13 cellular contexts compared by ENCODE assay signal in the genomic region with DNA sequence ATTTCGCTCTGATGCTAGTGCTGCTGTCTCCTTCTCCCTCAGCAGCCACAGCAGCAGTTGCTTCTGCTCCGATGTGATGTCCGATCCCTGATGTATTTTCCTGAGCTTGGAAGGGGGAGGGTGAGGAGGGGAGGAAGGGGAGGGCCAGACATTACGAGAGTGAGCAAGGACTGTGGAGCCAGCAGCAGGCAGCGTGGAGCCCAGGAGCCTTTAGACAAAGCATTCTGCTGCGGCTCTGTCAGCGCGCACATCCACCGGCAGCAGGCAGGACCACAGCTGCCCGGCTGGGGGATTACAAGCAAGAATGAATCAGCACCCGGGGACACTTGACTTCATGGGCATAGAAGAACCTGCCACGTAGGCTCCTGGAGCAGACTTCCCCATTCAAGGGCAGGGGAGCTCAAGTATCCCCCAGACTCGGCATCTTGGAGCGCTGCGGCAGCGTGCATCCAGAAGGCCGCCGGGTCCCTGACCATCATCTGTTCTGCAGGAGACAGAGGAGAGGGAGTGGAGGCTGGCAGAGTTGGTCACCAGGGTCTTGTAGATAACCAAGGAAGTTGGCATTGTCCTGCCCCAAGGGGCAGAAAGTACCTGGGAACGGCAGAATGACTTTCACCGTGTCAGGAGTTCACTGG.
A peak's percentile ranks its signal among the peaks of the same experiment; 100 is the strongest.
DNase-seq lines count a peak whose midpoint lies in the region; ATAC-seq and TF ChIP-seq lines count a peak whose summit lies in the region.
"Had no signal": no experiment of that assay in that cellular context is flagged by ENCODE, and none has a peak within 500 bp of the region (broad histone marks: within the 10 kb centered on the region; RNA-seq: fewer than 3 reads in every experiment).

No MANE protein-coding gene starts in this region.

- no peak overlapping the region for H3K9ac ChIP-seq in BLaER1 treated with 17β-estradiol and CSF1 and Interleukin-3, amounts not matched to agents 10 nM and 100 nM
- no peak overlapping the region for H3K9ac ChIP-seq in neural progenitor cell

- POLR2A ChIA-PET in OCI-LY7 (lab: Charles Lee), result no interaction called here

- ATAC-seq in Right ventricle myocardium superior (ENCODE audit: poor library complexity) (peak; percentile 51), GM18873 (IDR thresholded peaks at IDR 0.05; ENCODE audit: low FRiP score, unreplicated experiment) (no peak)
- ATAC-seq: body of pancreas had no signal

- H3K27ac Mint-ChIP-seq in neural progenitor cell, result peak overlapping the region; percentile 44
- H3K27ac Mint-ChIP-seq in activated naive CD8-positive, alpha-beta T cell treated with anti-CD3 and anti-CD28 coated beads for 36 hours, result no peak overlapping the region
- H3K27ac Mint-ChIP-seq: activated T-helper 2 cell treated with anti-CD3 and anti-CD28 coated beads, Interferon-gamma antibody, Interleukin-2, Interleukin-4, amounts not matched to agents 10 μg/mL and 5 μg/mL and 100 μg/mL, durations not matched to agents 14 hours and 24 hours and 36 hours had no signal

- no TSS peak for BruUV-seq in OCI-LY7 (replicated peaks; lab: Mats Ljungman, UMichigan)

- peaks cover 13 to 51% (median 38%) of the 10 kb centered on the region in 10 experiments for H3K4me1 ChIP-seq in BLaER1 treated with 17β-estradiol and CSF1 and Interleukin-3, amounts not matched to agents 10 nM and 100 nM
- H3K4me1 ChIP-seq in OCI-LY7 (ENCODE audit: insufficient read depth, low read length, poor library complexity, severe bottlenecking), result peaks cover 9% of the 10 kb centered on the region
- H3K4me1 ChIP-seq in neural progenitor cell, result peaks cover 15% of the 10 kb centered on the region
- peaks cover 0 to 9% (median 0%) of the 10 kb centered on the region in 4 donors for H3K4me1 ChIP-seq in Peyer's patch
- H3K4me1 ChIP-seq: body of pancreas had no signal

- peaks cover 2% of the 10 kb centered on the region for H3K27me3 Mint-ChIP-seq in neural progenitor cell (ENCODE audit: insufficient read depth, low read depth)
- H3K27me3 Mint-ChIP-seq in activated naive CD8-positive, alpha-beta T cell treated with anti-CD3 and anti-CD28 coated beads for 36 hours, result no peaks in the 10 kb centered on the region

- H3F3A ChIP-seq in neural progenitor cell (ENCODE audit: low read depth), result peaks cover 11% of the 10 kb centered on the region

- DNase-seq in OCI-LY7 (ENCODE audit: low spot score), result no peak
- DNase-seq in Right ventricle myocardium superior, result peak; percentile 68
- DNase-seq in neural progenitor cell (ENCODE audit: low spot score), result peak; percentile 85
- no peak for DNase-seq in activated naive CD8-positive, alpha-beta T cell treated with anti-CD3 and anti-CD28 coated beads for 36 hours
- DNase-seq in activated CD4-positive, alpha-beta T cell treated with anti-CD3 and anti-CD28 coated beads for 4 hours, result no peak
- DNase-seq in Peyer's patch, result no peak
- DNase-seq: activated CD4-positive, alpha-beta T cell treated with anti-CD3 and anti-CD28 coated beads, Interleukin-2, amount 50 U/mL, for 4 hours; body of pancreas; NCI-H1048; NCI-H446 treated with DMSO at 0.1 percent for 48 hours had no signal

- no peaks in the 10 kb centered on the region for H3K79me2 ChIP-seq in OCI-LY7 (ENCODE audit: insufficient read depth, low read depth, low read length)
- H3K79me2 ChIP-seq in neural progenitor cell (ENCODE audit: low read depth), result no peaks in the 10 kb centered on the region

- H3K9me2 ChIP-seq in OCI-LY7 (ENCODE audit: insufficient read depth, low read length), result no peaks in the 10 kb centered on the region

- no peaks in the 10 kb centered on the region for H3K9me3 ChIP-seq in BLaER1 treated with 17β-estradiol and CSF1 and Interleukin-3, amounts not matched to agents 10 nM and 100 nM (replicated peaks in 1 of 11)
- H3K9me3 ChIP-seq in OCI-LY7 (ENCODE audit: low read length) (no peaks in the 10 kb centered on the region), neural progenitor cell (ENCODE audit: low read depth) (no peaks in the 10 kb centered on the region), Peyer's patch (no peaks in the 10 kb centered on the region)
- H3K9me3 ChIP-seq: body of pancreas had no signal

- H3K36me3 Mint-ChIP-seq in neural progenitor cell, result peaks cover 5% of the 10 kb centered on the region
- H3K36me3 Mint-ChIP-seq in activated naive CD8-positive, alpha-beta T cell treated with anti-CD3 and anti-CD28 coated beads for 36 hours, result no peaks in the 10 kb centered on the region

- intact Hi-C loops in OCI-LY7 (cut with micrococcal nuclease; ENCODE audit: unreplicated experiment) (no loop called here), Right ventricle myocardium superior (cut with DNase I) (no loop called here)

- H3K27me3 ChIP-seq in BLaER1 treated with 17β-estradiol and CSF1 and Interleukin-3, amounts not matched to agents 10 nM and 100 nM, result no peaks in the 10 kb centered on the region
- no peaks in the 10 kb centered on the region for H3K27me3 ChIP-seq in neural progenitor cell
- no peaks in the 10 kb centered on the region for H3K27me3 ChIP-seq in Peyer's patch
- H3K27me3 ChIP-seq: body of pancreas had no signal

- H4K20me1 ChIP-seq in BLaER1 treated with 17β-estradiol and CSF1 and Interleukin-3, amounts not matched to agents 10 nM and 100 nM, result peaks cover 0 to 17% (median 0%) of the 10 kb centered on the region in 11 experiments; a peak in 6 of 22 replicates
- H4K20me1 ChIP-seq in OCI-LY7 (ENCODE audit: insufficient read depth, low read length) (no peaks in the 10 kb centered on the region), neural progenitor cell (ENCODE audit: low read depth) (peaks cover 2% of the 10 kb centered on the region)

- no peak overlapping the region for H2AFZ ChIP-seq in OCI-LY7 (ENCODE audit: low read length)
- H2AFZ ChIP-seq in neural progenitor cell (replicated peaks), result no peak overlapping the region

- no peak for TF ChIP-seq CTCF in OCI-LY7 (conservative IDR thresholded peaks at IDR 0.05; ENCODE audit: low read length)
- TF ChIP-seq CTCF in neural progenitor cell (IDR thresholded peaks at IDR 0.05), result no peak
- TF ChIP-seq CTCF in Peyer's patch (IDR thresholded peaks at IDR 0.05), result no peak

- H3K4me1 Mint-ChIP-seq in neural progenitor cell, result peaks cover 27% of the 10 kb centered on the region
- peaks cover 6% of the 10 kb centered on the region for H3K4me1 Mint-ChIP-seq in activated naive CD8-positive, alpha-beta T cell treated with anti-CD3 and anti-CD28 coated beads for 36 hours

- CTCF ChIA-PET in OCI-LY7 (lab: Charles Lee; ENCODE audit: unreplicated experiment), result interaction anchor here (0.6 kb wide), 2 partner anchors 9 to 71 kb away, joined by 5 to 10 read pairs; no protein-coding TSS in a partner anchor

- H3K4me3 Mint-ChIP-seq in neural progenitor cell, result no peak overlapping the region
- H3K4me3 Mint-ChIP-seq in activated naive CD8-positive, alpha-beta T cell treated with anti-CD3 and anti-CD28 coated beads for 36 hours, result no peak overlapping the region

- no peaks in the 10 kb centered on the region for H3K9me3 Mint-ChIP-seq in neural progenitor cell
- no peaks in the 10 kb centered on the region for H3K9me3 Mint-ChIP-seq in activated naive CD8-positive, alpha-beta T cell treated with anti-CD3 and anti-CD28 coated beads for 36 hours
- H3K9me3 Mint-ChIP-seq: activated T-helper 2 cell treated with anti-CD3 and anti-CD28 coated beads, Interferon-gamma antibody, Interleukin-2, Interleukin-4, amounts not matched to agents 10 μg/mL and 5 μg/mL and 100 μg/mL, durations not matched to agents 14 hours and 24 hours and 36 hours had no signal

- no peak overlapping the region for H3K4me3 ChIP-seq in BLaER1 treated with 17β-estradiol and CSF1 and Interleukin-3, amounts not matched to agents 10 nM and 100 nM
- H3K4me3 ChIP-seq in OCI-LY7 (ENCODE audit: low read depth, low read length, poor library complexity, severe bottlenecking), result no peak overlapping the region
- H3K4me3 ChIP-seq in neural progenitor cell, result no peak overlapping the region
- H3K4me3 ChIP-seq in Peyer's patch, result no peak overlapping the region
- H3K4me3 ChIP-seq: body of pancreas had no signal

- peak overlapping the region in 3 of 11 experiments; percentile 15 to 36 (median 30); a peak in 2 of 22 replicates for H3K27ac ChIP-seq in BLaER1 treated with 17β-estradiol and CSF1 and Interleukin-3, amounts not matched to agents 10 nM and 100 nM
- no peak overlapping the region for H3K27ac ChIP-seq in OCI-LY7 (ENCODE audit: low read depth, low read length, poor library complexity, severe bottlenecking)
- H3K27ac ChIP-seq in neural progenitor cell, result no peak overlapping the region
- peak overlapping the region in 1 of 4 donors; percentile 28 for H3K27ac ChIP-seq in Peyer's patch
- H3K27ac ChIP-seq: body of pancreas had no signal

- H3K36me3 ChIP-seq in BLaER1 treated with 17β-estradiol and CSF1 and Interleukin-3, amounts not matched to agents 10 nM and 100 nM, result peaks cover 5 to 100% (median 41%) of the 10 kb centered on the region in 11 experiments; a peak in 19 of 22 replicates
- no peaks in the 10 kb centered on the region for H3K36me3 ChIP-seq in OCI-LY7 (ENCODE audit: insufficient read depth, low read length)
- no peaks in the 10 kb centered on the region for H3K36me3 ChIP-seq in neural progenitor cell
- H3K36me3 ChIP-seq in Peyer's patch, result peaks cover 0 to 56% (median 0%) of the 10 kb centered on the region in 3 donors

- no peak for TF ChIP-seq POLR2A in Peyer's patch (IDR thresholded peaks at IDR 0.05)

- peak overlapping the region; percentile 20 to 75 (median 51); a peak in 19 of 22 replicates for H3K4me2 ChIP-seq in BLaER1 treated with 17β-estradiol and CSF1 and Interleukin-3, amounts not matched to agents 10 nM and 100 nM
- H3K4me2 ChIP-seq in OCI-LY7 (ENCODE audit: low read length) (0 out of 2 replicates have a peak overlapping the region, but pooled peaks have one; percentile 1), neural progenitor cell (peak overlapping the region; percentile 49)

Comparison
In these comparisons a context has a peak if more than half of its experiments do, and no peak if none do; other contexts are left out.
1. H3K4me2 ChIP-seq: peak in every context shown above with its lines; median percentile 51 in BLaER1 treated with 17β-estradiol and CSF1 and Interleukin-3, amounts not matched to agents 10 nM and 100 nM; 49 in neural progenitor cell; 1 in OCI-LY7.
2. DNase-seq: peak in Right ventricle myocardium superior (single experiment) and neural progenitor cell (single experiment); none in OCI-LY7 (single experiment), activated naive CD8-positive, alpha-beta T cell treated with anti-CD3 and anti-CD28 coated beads for 36 hours (single experiment), activated CD4-positive, alpha-beta T cell treated with anti-CD3 and anti-CD28 coated beads for 4 hours (0 of 2) and Peyer's patch (0 of 3).